Comparison of ENCODE assay signal across 8 cellular contexts in genomic region chr22:23974343-23974742, GRCh38. TPM values are rescaled to one million over a fixed set of nuclear protein-coding genes. Genes with fewer than 3 reads are reported as not detected.
DNase-seq lines count a peak whose midpoint lies in the region; ATAC-seq and TF ChIP-seq lines count a peak whose summit lies in the region.
"Not testable (repeated sequence)": the region's sequence is repeated elsewhere in the genome, so short reads cannot be mapped to it uniquely, and the experiment has no call there.

Gene DDT, minus strand, starts transcription at chr22:23974441. Its CDS starts 27 bp downstream, at chr22:23974414.

- DNase-seq in MG63; activated naive CD4-positive, alpha-beta T cell treated with anti-CD3 and anti-CD28 coated beads, Interleukin-2, amount 50 U/mL, for 72 hours (ENCODE audit: low spot score in 2 of 2); fibroblast of villous mesenchyme (ENCODE audit: low read depth); mucosa of descending colon; suprapubic skin (ENCODE audit: low spot score in 2 of 2): not testable (repeated sequence)

- H3K36me3 Mint-ChIP-seq in activated naive CD4-positive, alpha-beta T cell treated with anti-CD3 and anti-CD28 coated beads, Interleukin-2, amount 50 U/mL, for 72 hours: peaks cover 9 to 20% of the 10 kb centered on the region in 2 donors

- not testable (repeated sequence) for H3K4me3 ChIP-seq in MG63; fibroblast of villous mesenchyme (ENCODE audit: low read depth, low read length); mucosa of descending colon; suprapubic skin

- not testable (repeated sequence) for H3K9me3 Mint-ChIP-seq in activated naive CD4-positive, alpha-beta T cell treated with anti-CD3 and anti-CD28 coated beads, Interleukin-2, amount 50 U/mL, for 72 hours

- ATAC-seq in GM18498 (IDR thresholded peaks at IDR 0.05; ENCODE audit: unreplicated experiment) (peak; percentile 93), GM21447 (IDR thresholded peaks at IDR 0.05; ENCODE audit: unreplicated experiment) (peak; percentile 84), HG03025 (IDR thresholded peaks at IDR 0.05; ENCODE audit: low FRiP score, unreplicated experiment) (peak; percentile 75), mucosa of descending colon (peak; percentile 96)
- peak; percentile 98 for ATAC-seq in activated naive CD4-positive, alpha-beta T cell treated with anti-CD3 and anti-CD28 coated beads, Interleukin-2, amount 50 U/mL, for 72 hours

- not testable (repeated sequence) for H3K9me3 ChIP-seq in MG63, mucosa of descending colon, suprapubic skin

- TF ChIP-seq CTCF in fibroblast of villous mesenchyme (IDR thresholded peaks at IDR 0.05; ENCODE audit: insufficient read depth, low read depth, low read length); mucosa of descending colon (IDR thresholded peaks at IDR 0.05); suprapubic skin (IDR thresholded peaks at IDR 0.05): not testable (repeated sequence)

- whole genome bisulfite sequencing in suprapubic skin: no CpG with 5 or more reads among the region's 29 CpGs

- TF ChIP-seq EP300 in suprapubic skin (IDR thresholded peaks at IDR 0.05): not testable (repeated sequence)

- not testable (repeated sequence) for H3K27ac Mint-ChIP-seq in activated naive CD4-positive, alpha-beta T cell treated with anti-CD3 and anti-CD28 coated beads, Interleukin-2, amount 50 U/mL, for 72 hours

- intact Hi-C loops in mucosa of descending colon (cut with DNase I, micrococcal nuclease): loop anchor here in 1 of 2 donors (5.0 kb wide), 1 partner anchor 47 kb away; no protein-coding TSS in a partner anchor

- H3K27ac ChIP-seq in suprapubic skin: not testable (repeated sequence)

- H3K27me3 ChIP-seq in MG63, suprapubic skin: not testable (repeated sequence)

- not testable (repeated sequence) for H3K4me1 ChIP-seq in mucosa of descending colon (ENCODE audit: low read depth); suprapubic skin

- TF ChIP-seq POLR2A in suprapubic skin (IDR thresholded peaks at IDR 0.05): not testable (repeated sequence)

- peaks cover 17% of the 10 kb centered on the region for H3K36me3 ChIP-seq in MG63
- H3K36me3 ChIP-seq in mucosa of descending colon (ENCODE audit: low read depth): not testable (repeated sequence)
- peaks cover 23% of the 10 kb centered on the region for H3K36me3 ChIP-seq in suprapubic skin

RNA-seq across cellular contexts. Expression of gene DDT, which starts in this region (rescaled TPM):
- total RNA-seq in MG63 (2014; rRNA removed; shearing (Covaris generic); ENCODE audit: low replicate concordance): 64.9 and 160 TPM in 2 replicates
- 100 to 1,000 TPM; 144 to 145 TPM for total RNA-seq in activated naive CD4-positive, alpha-beta T cell treated with anti-CD3 and anti-CD28 coated beads, Interleukin-2, amount 50 U/mL, for 72 hours
- total RNA-seq in fibroblast of villous mesenchyme (88.9 and 109 TPM in 2 replicates), mucosa of descending colon (100 to 1,000 TPM; 151 to 232 (median 190) TPM), suprapubic skin (100 to 1,000 TPM; 103 to 171 (median 130) TPM)
